20 cellular contexts compared by ENCODE assay signal in the genomic region with DNA sequence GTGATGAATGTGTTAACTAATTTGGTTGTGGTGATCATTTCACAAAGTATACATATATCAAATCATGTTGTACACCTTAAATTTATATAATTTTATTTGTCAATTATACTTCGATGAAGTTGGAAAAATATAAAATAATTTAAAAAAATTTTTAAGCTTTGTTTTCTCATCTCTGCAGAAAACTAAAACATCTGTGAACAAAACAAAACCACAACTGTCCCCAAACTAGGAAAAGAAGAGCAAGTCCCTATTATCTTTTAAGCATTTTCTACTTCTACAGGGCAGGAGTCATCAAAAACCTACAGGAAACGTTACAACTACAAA. TPM values are rescaled to one million over a fixed set of nuclear protein-coding genes. Genes with fewer than 3 reads are reported as not detected.
DNase-seq lines count a peak whose midpoint lies in the region; ATAC-seq and TF ChIP-seq lines count a peak whose summit lies in the region.
"Had no signal": no experiment of that assay in that cellular context is flagged by ENCODE, and none has a peak within 500 bp of the region (broad histone marks: within the 10 kb centered on the region; RNA-seq: fewer than 3 reads in every experiment).

No MANE protein-coding gene starts in this region.

- intact Hi-C loops in activated CD4-positive, alpha-beta T cell treated with anti-CD3 and anti-CD28 coated beads for 36 hours (cut with DNase I, micrococcal nuclease) = loop anchor here in 1 of 2 experiments (2.0 kb wide), 1 partner anchor 54 kb away; no protein-coding TSS in a partner anchor
- intact Hi-C loops in adrenal gland (cut with DNase I) (no loop called here), vagina (cut with DNase I) (no loop called here)

- ATAC-seq in activated CD4-positive, alpha-beta T cell treated with anti-CD3 and anti-CD28 coated beads for 36 hours = no peak
- ATAC-seq: SK-N-SH treated with all-trans-retinoic acid at 6 μM for 48 hours had no signal

- CTCF ChIA-PET in activated CD4-positive, alpha-beta T cell treated with anti-CD3 and anti-CD28 coated beads for 36 hours (lab: Charles Lee) = interaction anchor here (0.5 to 1.4 kb wide), 7 partner anchors 10 to 58 kb away, joined by 3 to 5 read pairs (median 4); partner anchors contain the start of genes MBTPS1 and TAF1C

- no peak for DNase-seq in activated CD4-positive, alpha-beta T cell treated with anti-CD3 and anti-CD28 coated beads for 36 hours
- no peak for DNase-seq in activated CD4-positive, alpha-beta T cell treated with anti-CD3 and anti-CD28 coated beads, Interleukin-2, amount 50 U/mL, for 4 hours
- DNase-seq in adrenal gland (no peak), coronary artery (ENCODE audit: low spot score) (no peak), NCI-H2171 (lab: John Stamatoyannopoulos, UW) (no peak), vagina (ENCODE audit: extremely low spot score in 2 of 2) (no peak)
- DNase-seq: activated CD8-positive, alpha-beta memory T cell treated with anti-CD3 and anti-CD28 coated beads for 24 hours; activated naive CD4-positive, alpha-beta T cell treated with Interleukin-2 at 50 U/mL for 16 hours; hypothalamus; NCI-H1694 treated with DMSO at 0.1 percent for 48 hours had no signal

- TF ChIP-seq CTCF in adrenal gland (IDR thresholded peaks at IDR 0.05) (no peak), parathyroid adenoma (IDR thresholded peaks at IDR 0.05) (no peak), coronary artery (IDR thresholded peaks at IDR 0.05) (no peak), vagina (IDR thresholded peaks at IDR 0.05) (no peak)

- no peak overlapping the region for H3K4me2 ChIP-seq in parathyroid adenoma (ENCODE audit: low read length)

- H3K27ac ChIP-seq in KOPT-K1 (ENCODE audit: low read depth, low read length, poor library complexity, severe bottlenecking) (peak overlapping the region; percentile 71), adrenal gland (peak overlapping the region in 4 of 5 donors; percentile 40 to 86 (median 71)), parathyroid adenoma (peak overlapping the region; percentile 81), coronary artery (no peak overlapping the region), vagina (no peak overlapping the region)

- no peak overlapping the region for H3K4me3 Mint-ChIP-seq in activated CD4-positive, alpha-beta T cell treated with anti-CD3 and anti-CD28 coated beads for 36 hours
- H3K4me3 Mint-ChIP-seq: CD14-positive monocyte had no signal

- WGBS in adrenal gland, 4 donors = 45 to 67% (median 60%) methylated on average over 2 of the region's 2 CpGs

- peak overlapping the region; percentile 32 for H3K27ac Mint-ChIP-seq in activated CD4-positive, alpha-beta T cell treated with anti-CD3 and anti-CD28 coated beads for 36 hours

- H3K27me3 ChIP-seq in adrenal gland (no peaks in the 10 kb centered on the region), parathyroid adenoma (ENCODE audit: control insufficient read depth, insufficient read depth, low read length) (no peaks in the 10 kb centered on the region), vagina (no peaks in the 10 kb centered on the region)
- H3K27me3 ChIP-seq: left lung had no signal

- H3K79me2 ChIP-seq in parathyroid adenoma = peaks cover 30% of the 10 kb centered on the region

- peak overlapping the region; percentile 27 for H2AFZ ChIP-seq in parathyroid adenoma

- no peaks in the 10 kb centered on the region for H3K27me3 Mint-ChIP-seq in activated CD4-positive, alpha-beta T cell treated with anti-CD3 and anti-CD28 coated beads for 36 hours

- peaks cover 3% of the 10 kb centered on the region for H3K36me3 Mint-ChIP-seq in activated CD4-positive, alpha-beta T cell treated with anti-CD3 and anti-CD28 coated beads for 36 hours (ENCODE audit: low read depth)

- TF ChIP-seq POLR2A in adrenal gland (IDR thresholded peaks at IDR 0.05) (no peak), vagina (IDR thresholded peaks at IDR 0.05) (no peak)

- peaks cover 4 to 18% of the 10 kb centered on the region in 2 donors for H3K4me1 ChIP-seq in adrenal gland (replicated peaks in 1 of 2)
- H3K4me1 ChIP-seq in parathyroid adenoma = peaks cover 18% of the 10 kb centered on the region
- H3K4me1 ChIP-seq in vagina = peaks cover 14% of the 10 kb centered on the region

- H3K36me3 ChIP-seq in KOPT-K1 (ENCODE audit: insufficient read depth, low read length) (peaks cover 8% of the 10 kb centered on the region; the same call in 1 of the 2 replicates), adrenal gland (replicated peaks in 1 of 2) (no peaks in the 10 kb centered on the region), parathyroid adenoma (ENCODE audit: control insufficient read depth, insufficient read depth, low read length) (no peaks in the 10 kb centered on the region), vagina (no peaks in the 10 kb centered on the region)
- H3K36me3 ChIP-seq: left lung had no signal

- peaks cover 47% of the 10 kb centered on the region for H3K4me1 Mint-ChIP-seq in activated CD4-positive, alpha-beta T cell treated with anti-CD3 and anti-CD28 coated beads for 36 hours

- H3K9me3 ChIP-seq in KOPT-K1 (ENCODE audit: insufficient read depth, low read length, poor library complexity, severe bottlenecking) (no peaks in the 10 kb centered on the region), adrenal gland (replicated peaks in 1 of 3) (no peaks in the 10 kb centered on the region), parathyroid adenoma (ENCODE audit: control insufficient read depth, low read length) (no peaks in the 10 kb centered on the region), vagina (no peaks in the 10 kb centered on the region)
- H3K9me3 ChIP-seq: left lung had no signal

- no peak overlapping the region for H3K9ac ChIP-seq in parathyroid adenoma

- POLR2A ChIA-PET in activated CD4-positive, alpha-beta T cell treated with anti-CD3 and anti-CD28 coated beads for 36 hours (lab: Charles Lee) = no interaction called here

- H3K9me3 Mint-ChIP-seq in activated CD4-positive, alpha-beta T cell treated with anti-CD3 and anti-CD28 coated beads for 36 hours (ENCODE audit: low read depth) = no peaks in the 10 kb centered on the region

- H3K4me3 ChIP-seq in adrenal gland = peak overlapping the region in 1 of 4 donors; percentile 38
- no peak overlapping the region for H3K4me3 ChIP-seq in parathyroid adenoma (ENCODE audit: low read depth, low read length)
- no peak overlapping the region for H3K4me3 ChIP-seq in coronary artery
- no peak overlapping the region for H3K4me3 ChIP-seq in vagina
- H3K4me3 ChIP-seq: left lung had no signal

RNA-seq across cellular contexts. Expression of gene HSDL1, which starts 6.5 kb away (rescaled TPM):
- 10 to 100 TPM in 1 of 2 experiments, 1 to 10 TPM in 1; 7.4 to 11.4 TPM for total RNA-seq in activated CD4-positive, alpha-beta T cell treated with anti-CD3 and anti-CD28 coated beads for 36 hours
- total RNA-seq in adrenal gland (10 to 100 TPM; 19.0 to 54.0 (median 31.8) TPM), vagina (16.9 TPM)
- polyA plus RNA-seq in adrenal gland = 10 to 100 TPM; 18.8 to 33.5 (median 28.6) TPM

RNA-seq across cellular contexts. Expression of gene DNAAF1, which starts 6.6 kb away (rescaled TPM):
- under 1 TPM in 1 of 2 experiments, not detected in 1; 0.39 TPM for total RNA-seq in activated CD4-positive, alpha-beta T cell treated with anti-CD3 and anti-CD28 coated beads for 36 hours
- 1 to 10 TPM in 6 of 8 donors, under 1 TPM in 2; 0.67 to 2.5 (median 2.2) TPM for total RNA-seq in adrenal gland
- 10 to 100 TPM in 2 of 3 donors, 1 to 10 TPM in 1; 5.3 to 17.9 (median 10.4) TPM for polyA plus RNA-seq in adrenal gland
- total RNA-seq in vagina = not detected
- total RNA-seq: fibroblast of lung, myocyte, NCI-H460 had no signal
- polyA plus RNA-seq: fibroblast of lung had no signal

RNA-seq across cellular contexts. Expression of gene MBTPS1, which starts 21.7 kb away (rescaled TPM):
- total RNA-seq in activated CD4-positive, alpha-beta T cell treated with anti-CD3 and anti-CD28 coated beads for 36 hours = 10 to 100 TPM; 32.0 to 32.2 TPM
- 100 to 1,000 TPM in 2 of 8 donors, 10 to 100 TPM in 6; 69.0 to 132 (median 88.4) TPM for total RNA-seq in adrenal gland
- 10 to 100 TPM; 61.5 to 71.5 (median 65.3) TPM for polyA plus RNA-seq in adrenal gland
- 71.0 TPM for total RNA-seq in vagina

RNA-seq across cellular contexts. Expression of gene TAF1C, which starts 48.4 kb away (rescaled TPM):
- total RNA-seq in activated CD4-positive, alpha-beta T cell treated with anti-CD3 and anti-CD28 coated beads for 36 hours = 10 to 100 TPM; 44.4 to 45.7 TPM
- 10 to 100 TPM; 18.9 to 66.7 (median 40.1) TPM for total RNA-seq in adrenal gland
- 100 to 1,000 TPM in 1 of 3 donors, 10 to 100 TPM in 1, 1 to 10 TPM in 1; 6.4 to 205 (median 75.1) TPM for polyA plus RNA-seq in adrenal gland
- total RNA-seq in vagina = 30.2 TPM

RNA-seq across cellular contexts. Expression of gene ADAD2, which starts 52.5 kb away (rescaled TPM):
- total RNA-seq in activated CD4-positive, alpha-beta T cell treated with anti-CD3 and anti-CD28 coated beads for 36 hours = under 1 TPM; 0.16 to 0.18 TPM
- total RNA-seq in adrenal gland = 1 to 10 TPM in 1 of 8 donors, under 1 TPM in 5, not detected in 2; 0.12 to 1.2 (median 0.59) TPM
- 10 to 100 TPM in 1 of 3 donors, 1 to 10 TPM in 1, not detected in 1; 2.3 to 11.6 TPM for polyA plus RNA-seq in adrenal gland
- not detected for total RNA-seq in vagina
- total RNA-seq: A172, fibroblast of lung, myocyte, NCI-H460, temporal lobe had no signal
- polyA plus RNA-seq: CD14-positive monocyte, fibroblast of lung had no signal

Comparison
In these comparisons a context has a peak if more than half of its experiments do, and no peak if none do; other contexts are left out.
1. H3K27ac ChIP-seq: peak in KOPT-K1 (single experiment), adrenal gland (4 of 5) and parathyroid adenoma (single experiment); none in coronary artery (0 of 2) and vagina (single experiment).